Comparison of ENCODE assay signal across 20 cellular contexts in genomic region chr7:20287317-20287716, GRCh38. TPM values are rescaled to one million over a fixed set of nuclear protein-coding genes. Genes with fewer than 3 reads are reported as not detected.
DNase-seq lines count a peak whose midpoint lies in the region; ATAC-seq, FAIRE-seq and TF ChIP-seq lines count a peak whose summit lies in the region.
"Had no signal": no experiment of that assay in that cellular context is flagged by ENCODE, and none has a peak within 500 bp of the region (broad histone marks: within the 10 kb centered on the region; RNA-seq: fewer than 3 reads in every experiment).

No MANE protein-coding gene starts in this region.

- 33 to 72% (median 52%) methylated on average over 2 of the region's 2 CpGs for WGBS in small intestine, 3 donors

- no peak overlapping the region for H3K4me3 ChIP-seq in small intestine (ENCODE audit: low read depth in 1 of 2, low read length in 2 of 2)
- H3K4me3 ChIP-seq in brain microvascular endothelial cell (ENCODE audit: low read depth, low read length) = no peak overlapping the region
- H3K4me3 ChIP-seq: heart right ventricle, Peyer's patch had no signal

- ATAC-seq in HG02759 (IDR thresholded peaks at IDR 0.05; ENCODE audit: unreplicated experiment) (peak; percentile 52), GM19455 (IDR thresholded peaks at IDR 0.05; ENCODE audit: unreplicated experiment) (no peak)
- ATAC-seq: activated naive CD4-positive, alpha-beta T cell treated with anti-CD3 and anti-CD28 coated beads, Interleukin-2, amount 50 U/mL, for 72 hours; heart right ventricle; HepG2; stimulated activated naive CD8-positive, alpha-beta T cell treated with anti-CD3 and anti-CD28 coated beads, Interleukin-15, Interleukin-2, amounts not matched to agents 100 U/mL and 50 U/mL, for 24 hours had no signal

- no peak for DNase-seq in GM19239 (ENCODE audit: insufficient read length, low spot score)
- peak; percentile 17 for DNase-seq in small intestine
- no peak for DNase-seq in brain microvascular endothelial cell
- DNase-seq in NCI-H1694 treated with DMSO at 0.1 percent for 48 hours (lab: John Stamatoyannopoulos, UW) = no peak
- DNase-seq: activated T-cell treated with anti-CD3 and anti-CD28 coated beads, Interleukin-2, amount 50 U/mL, for 1 hour; BE2C; heart right ventricle; mesenchymal stem cell; NCI-H1048; NCI-H748 treated with DMSO at 0.1 percent for 48 hours; nephron progenitor cell; Peyer's patch; stimulated activated naive CD8-positive, alpha-beta T cell treated with anti-CD3 and anti-CD28 coated beads, Interleukin-15, Interleukin-2, amounts not matched to agents 100 U/mL and 50 U/mL, for 24 hours; trophoblast cell had no signal

- no peak for TF ChIP-seq RAD21 in Ishikawa (IDR thresholded peaks at IDR 0.05; ENCODE audit: low read depth)

- H3K36me3 ChIP-seq in small intestine (ENCODE audit: control insufficient read depth in 2 of 2, insufficient read depth in 2 of 2, low read length in 2 of 2) (no peaks in the 10 kb centered on the region), brain microvascular endothelial cell (replicated peaks) (no peaks in the 10 kb centered on the region)
- H3K36me3 ChIP-seq: BE2C, heart right ventricle, Peyer's patch had no signal

- H3K27me3 ChIP-seq in small intestine (ENCODE audit: control insufficient read depth in 2 of 2, insufficient read depth in 2 of 2, low read length in 2 of 2) = no peaks in the 10 kb centered on the region
- H3K27me3 ChIP-seq in brain microvascular endothelial cell (replicated peaks) = no peaks in the 10 kb centered on the region
- H3K27me3 ChIP-seq: BE2C, heart right ventricle, Peyer's patch had no signal

- in situ Hi-C loops in brain microvascular endothelial cell (cut with HindIII; ENCODE audit: low pct_ligation_motif_present, low sequenced_read_pairs) = no loop called here

- no peaks in the 10 kb centered on the region for H3K9me3 ChIP-seq in small intestine (ENCODE audit: control insufficient read depth, low read depth)
- H3K9me3 ChIP-seq: BE2C, heart right ventricle, Peyer's patch had no signal

- no peaks in the 10 kb centered on the region for H3K4me1 ChIP-seq in small intestine (ENCODE audit: control insufficient read depth in 2 of 2, insufficient read depth in 1 of 2, low read depth in 1 of 2, low read length in 1 of 2)
- H3K4me1 ChIP-seq: BE2C, heart right ventricle, Peyer's patch had no signal

- FAIRE-seq in GM19239 (lab: Jason Lieb, UNC) (peak; percentile 93), small intestine (lab: Jason Lieb, UNC) (peak; percentile 26)
- FAIRE-seq: HepG2, keratinocyte had no signal

- TF ChIP-seq EP300 in Ishikawa (IDR thresholded peaks at IDR 0.05; ENCODE audit: borderline replicate concordance) = no peak

- no peak overlapping the region for H3K27ac ChIP-seq in small intestine (ENCODE audit: low read depth in 1 of 2, low read length in 1 of 2)
- H3K27ac ChIP-seq in brain microvascular endothelial cell = no peak overlapping the region
- H3K27ac ChIP-seq: heart right ventricle, Peyer's patch had no signal

- TF ChIP-seq CTCF in brain microvascular endothelial cell (IDR thresholded peaks at IDR 0.05; ENCODE audit: low read depth, low read length, missing control alignments) = no peak

TF ChIP-seq in Ishikawa, 13 proteins besides CTCF, POLR2A, EP300 and RAD21:
- TF ChIP-seq FOXM1 (IDR thresholded peaks at IDR 0.05; ENCODE audit: borderline replicate concordance, low read depth) (no peak), EGR1 (IDR thresholded peaks at IDR 0.05) (no peak), YY1 (IDR thresholded peaks at IDR 0.05; ENCODE audit: low read depth) (no peak)
- TF ChIP-seq, protein P1, sequence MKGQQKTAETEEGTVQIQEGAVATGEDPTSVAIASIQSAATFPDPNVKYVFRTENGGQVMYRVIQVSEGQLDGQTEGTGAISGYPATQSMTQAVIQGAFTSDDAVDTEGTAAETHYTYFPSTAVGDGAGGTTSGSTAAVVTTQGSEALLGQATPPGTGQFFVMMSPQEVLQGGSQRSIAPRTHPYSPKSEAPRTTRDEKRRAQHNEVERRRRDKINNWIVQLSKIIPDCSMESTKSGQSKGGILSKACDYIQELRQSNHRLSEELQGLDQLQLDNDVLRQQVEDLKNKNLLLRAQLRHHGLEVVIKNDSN (IDR thresholded peaks at IDR 0.05) = 0 out of 2 replicates have a peak, but pooled peaks have one; percentile 15
- TF ChIP-seq, protein P2, sequence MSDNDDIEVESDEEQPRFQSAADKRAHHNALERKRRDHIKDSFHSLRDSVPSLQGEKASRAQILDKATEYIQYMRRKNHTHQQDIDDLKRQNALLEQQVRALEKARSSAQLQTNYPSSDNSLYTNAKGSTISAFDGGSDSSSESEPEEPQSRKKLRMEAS (IDR thresholded peaks at IDR 0.05) = no peak

RNA-seq across cellular contexts. Expression of gene ITGB8, which starts 43.4 kb away (rescaled TPM):
- polyA plus RNA-seq in small intestine = 1 to 10 TPM in 1 of 3 donors, under 1 TPM in 2; 0.45 to 3.3 (median 0.54) TPM
